Comparison of ENCODE assay signal across 12 cellular contexts in the genomic region with DNA sequence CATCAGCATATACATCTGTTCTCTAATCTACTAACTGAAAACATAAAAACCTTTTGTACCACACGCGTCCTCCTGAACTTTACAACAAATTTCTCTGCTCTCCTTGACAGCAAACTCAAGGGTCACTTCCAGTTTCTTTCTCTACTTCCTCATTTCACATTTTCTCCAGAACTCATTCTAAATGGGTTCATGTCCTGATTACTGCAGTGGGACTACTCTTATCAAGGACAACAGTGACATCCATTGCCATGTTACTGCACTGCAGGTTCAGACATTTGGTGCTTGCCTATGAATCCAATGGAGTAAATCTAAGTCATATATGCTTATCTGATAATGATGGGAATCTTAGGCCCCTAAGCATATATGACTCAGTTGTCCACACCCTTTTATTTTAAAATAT. TPM values are rescaled to one million over a fixed set of nuclear protein-coding genes. Genes with fewer than 3 reads are reported as not detected.
DNase-seq lines count a peak whose midpoint lies in the region; ATAC-seq and TF ChIP-seq lines count a peak whose summit lies in the region.
"Had no signal": no experiment of that assay in that cellular context is flagged by ENCODE, and none has a peak within 500 bp of the region (broad histone marks: within the 10 kb centered on the region; RNA-seq: fewer than 3 reads in every experiment).

No MANE protein-coding gene starts in this region.

- H3K27me3 Mint-ChIP-seq in naive thymus-derived CD4-positive, alpha-beta T cell, result peaks cover 0 to 9% (median 0%) of the 10 kb centered on the region in 5 donors
- no peaks in the 10 kb centered on the region for H3K27me3 Mint-ChIP-seq in activated CD4-positive, alpha-beta T cell treated with anti-CD3 and anti-CD28 coated beads for 36 hours

- peaks cover 15 to 90% (median 45%) of the 10 kb centered on the region in 11 donors for H3K9me3 Mint-ChIP-seq in naive thymus-derived CD4-positive, alpha-beta T cell
- H3K9me3 Mint-ChIP-seq in activated CD4-positive, alpha-beta T cell treated with anti-CD3 and anti-CD28 coated beads for 36 hours (ENCODE audit: low read depth), result peaks cover 44% of the 10 kb centered on the region

- H3K27me3 ChIP-seq in naive thymus-derived CD4-positive, alpha-beta T cell (ENCODE audit: control insufficient read depth in 2 of 2, insufficient read depth in 2 of 2, low read length in 2 of 2), result no peaks in the 10 kb centered on the region
- H3K27me3 ChIP-seq: BLaER1 had no signal

- peaks cover 0 to 15% (median 3%) of the 10 kb centered on the region in 3 experiments for H3K9me3 ChIP-seq in naive thymus-derived CD4-positive, alpha-beta T cell (ENCODE audit: control insufficient read depth in 2 of 3, low read length in 3 of 3)

- H3K4me1 Mint-ChIP-seq in naive thymus-derived CD4-positive, alpha-beta T cell, result no peaks in the 10 kb centered on the region
- H3K4me1 Mint-ChIP-seq in activated CD4-positive, alpha-beta T cell treated with anti-CD3 and anti-CD28 coated beads for 36 hours, result no peaks in the 10 kb centered on the region

- CTCF ChIA-PET in GM10248 (lab: Yijun Ruan, JAX), result no interaction called here
- CTCF ChIA-PET in naive thymus-derived CD4-positive, alpha-beta T cell (lab: Charles Lee), result no interaction called here
- CTCF ChIA-PET in activated CD4-positive, alpha-beta T cell treated with anti-CD3 and anti-CD28 coated beads for 36 hours (lab: Charles Lee), result interaction anchor here (0.8 kb wide), 1 partner anchor 169 kb away, joined by 3 read pairs; no protein-coding TSS in a partner anchor

- H3K4me3 ChIP-seq in fibroblast of mammary gland (ENCODE audit: control insufficient read depth, low read depth, low read length), result no peak overlapping the region
- no peak overlapping the region for H3K4me3 ChIP-seq in naive thymus-derived CD4-positive, alpha-beta T cell (ENCODE audit: low read length)
- H3K4me3 ChIP-seq: BLaER1 had no signal

- H3K4me1 ChIP-seq in naive thymus-derived CD4-positive, alpha-beta T cell (ENCODE audit: control insufficient read depth in 2 of 2, insufficient read depth in 2 of 2, low read length in 2 of 2), result no peaks in the 10 kb centered on the region

- no peak overlapping the region for H3K27ac ChIP-seq in naive thymus-derived CD4-positive, alpha-beta T cell (ENCODE audit: low read depth, low read length)
- H3K27ac ChIP-seq: BLaER1 had no signal

- peak; percentile 2 for TF ChIP-seq CTCF in GM10248 (IDR thresholded peaks at IDR 0.05; ENCODE audit: control extremely low read depth, extremely low read depth, low read depth, missing control alignments)
- no peak for TF ChIP-seq CTCF in fibroblast of mammary gland (conservative IDR thresholded peaks at IDR 0.05; ENCODE audit: control insufficient read depth, insufficient read depth, low read depth, low read length)
- no peak for TF ChIP-seq CTCF in omental fat pad (IDR thresholded peaks at IDR 0.05)

- no peak for DNase-seq in GM10248 (ENCODE audit: extremely low spot score)
- peak; percentile 98 for DNase-seq in OCI-M1 (lab: John Stamatoyannopoulos, UW)
- peak; percentile 5 for DNase-seq in fibroblast of mammary gland (ENCODE audit: low read depth)
- DNase-seq in naive thymus-derived CD4-positive, alpha-beta T cell, result no peak
- no peak for DNase-seq in activated CD4-positive, alpha-beta T cell treated with anti-CD3 and anti-CD28 coated beads for 36 hours
- DNase-seq in activated CD4-positive, CD25-positive, alpha-beta regulatory T cell (lab: John Stamatoyannopoulos, UW), result no peak
- DNase-seq in omental fat pad (ENCODE audit: low spot score), result no peak
- no peak for DNase-seq in stimulated activated naive CD4-positive, alpha-beta T cell treated with Interleukin-2 at 50 U/mL for 16 hours (lab: John Stamatoyannopoulos, UW)
- DNase-seq: effector memory CD8-positive, alpha-beta T cell; NCI-H748 treated with DMSO at 0.1 percent for 48 hours had no signal

- no peaks in the 10 kb centered on the region for H3K36me3 ChIP-seq in naive thymus-derived CD4-positive, alpha-beta T cell (ENCODE audit: control insufficient read depth in 2 of 3, insufficient read depth in 3 of 3, low read length in 3 of 3)

- H3K4me3 Mint-ChIP-seq in naive thymus-derived CD4-positive, alpha-beta T cell, result no peak overlapping the region
- H3K4me3 Mint-ChIP-seq in activated CD4-positive, alpha-beta T cell treated with anti-CD3 and anti-CD28 coated beads for 36 hours, result no peak overlapping the region
- H3K4me3 Mint-ChIP-seq: effector memory CD8-positive, alpha-beta T cell had no signal

- POLR2A ChIA-PET in GM10248 (lab: Yijun Ruan, JAX), result no interaction called here
- POLR2A ChIA-PET in naive thymus-derived CD4-positive, alpha-beta T cell (lab: Charles Lee), result no interaction called here
- POLR2A ChIA-PET in activated CD4-positive, alpha-beta T cell treated with anti-CD3 and anti-CD28 coated beads for 36 hours (lab: Charles Lee), result no interaction called here

- intact Hi-C loops in naive thymus-derived CD4-positive, alpha-beta T cell (cut with micrococcal nuclease), result no loop called here
- intact Hi-C loops in activated CD4-positive, alpha-beta T cell treated with anti-CD3 and anti-CD28 coated beads for 36 hours (cut with DNase I, micrococcal nuclease), result no loop called here

- H3K27ac Mint-ChIP-seq in naive thymus-derived CD4-positive, alpha-beta T cell, result no peak overlapping the region
- H3K27ac Mint-ChIP-seq in activated CD4-positive, alpha-beta T cell treated with anti-CD3 and anti-CD28 coated beads for 36 hours, result no peak overlapping the region
- H3K27ac Mint-ChIP-seq: effector memory CD8-positive, alpha-beta T cell had no signal

- peak; percentile 68 for ATAC-seq in naive thymus-derived CD4-positive, alpha-beta T cell
- no peak for ATAC-seq in activated CD4-positive, alpha-beta T cell treated with anti-CD3 and anti-CD28 coated beads for 36 hours
- no peak for ATAC-seq in omental fat pad (ENCODE audit: low FRiP score)
- ATAC-seq: effector memory CD8-positive, alpha-beta T cell had no signal

- H3K36me3 Mint-ChIP-seq in naive thymus-derived CD4-positive, alpha-beta T cell, result peaks cover 0 to 30% (median 4%) of the 10 kb centered on the region in 5 donors
- H3K36me3 Mint-ChIP-seq in activated CD4-positive, alpha-beta T cell treated with anti-CD3 and anti-CD28 coated beads for 36 hours (ENCODE audit: low read depth), result no peaks in the 10 kb centered on the region

RNA-seq across cellular contexts. Expression of a gene that starts 35.3 kb away (rescaled TPM):
- total RNA-seq in naive thymus-derived CD4-positive, alpha-beta T cell, result 1 to 10 TPM in 2 of 5 experiments, under 1 TPM in 2, not detected in 1; 0.13 to 5.1 (median 3.0) TPM
- polyA plus RNA-seq in naive thymus-derived CD4-positive, alpha-beta T cell, result not detected
- total RNA-seq in activated CD4-positive, alpha-beta T cell treated with anti-CD3 and anti-CD28 coated beads for 36 hours, result not detected
- 10 to 100 TPM; 10.2 to 50.0 (median 23.9) TPM for total RNA-seq in omental fat pad
- total RNA-seq: T-helper 1 cell treated with Interleukin-12 subunit alpha and Interleukin-12 subunit beta and Interleukin-4 antibody, amounts not matched to agents 30 ng/mL and 1 ng/mL, for 36 hours had no signal

RNA-seq across cellular contexts. Expression of a gene that starts 57.5 kb away (rescaled TPM):
- total RNA-seq in naive thymus-derived CD4-positive, alpha-beta T cell, result 10 to 100 TPM in 3 of 5 experiments, 1 to 10 TPM in 2; 7.7 to 28.5 (median 13.3) TPM
- 1 to 10 TPM; 3.7 to 6.5 TPM for polyA plus RNA-seq in naive thymus-derived CD4-positive, alpha-beta T cell
- 1 to 10 TPM; 5.7 to 7.2 TPM for total RNA-seq in activated CD4-positive, alpha-beta T cell treated with anti-CD3 and anti-CD28 coated beads for 36 hours
- 10 to 100 TPM; 10.4 to 26.6 (median 12.5) TPM for total RNA-seq in omental fat pad

Comparison
In these comparisons a context has a peak if more than half of its experiments do, and no peak if none do; other contexts are left out.
1. DNase-seq: peak in OCI-M1 (single experiment) and fibroblast of mammary gland (single experiment); none in GM10248 (single experiment), naive thymus-derived CD4-positive, alpha-beta T cell (0 of 9), activated CD4-positive, alpha-beta T cell treated with anti-CD3 and anti-CD28 coated beads for 36 hours (single experiment), activated CD4-positive, CD25-positive, alpha-beta regulatory T cell (0 of 4), omental fat pad (single experiment) and stimulated activated naive CD4-positive, alpha-beta T cell treated with Interleukin-2 at 50 U/mL for 16 hours (single experiment).